Comparison of ENCODE assay signal across 8 cellular contexts in the genomic region with DNA sequence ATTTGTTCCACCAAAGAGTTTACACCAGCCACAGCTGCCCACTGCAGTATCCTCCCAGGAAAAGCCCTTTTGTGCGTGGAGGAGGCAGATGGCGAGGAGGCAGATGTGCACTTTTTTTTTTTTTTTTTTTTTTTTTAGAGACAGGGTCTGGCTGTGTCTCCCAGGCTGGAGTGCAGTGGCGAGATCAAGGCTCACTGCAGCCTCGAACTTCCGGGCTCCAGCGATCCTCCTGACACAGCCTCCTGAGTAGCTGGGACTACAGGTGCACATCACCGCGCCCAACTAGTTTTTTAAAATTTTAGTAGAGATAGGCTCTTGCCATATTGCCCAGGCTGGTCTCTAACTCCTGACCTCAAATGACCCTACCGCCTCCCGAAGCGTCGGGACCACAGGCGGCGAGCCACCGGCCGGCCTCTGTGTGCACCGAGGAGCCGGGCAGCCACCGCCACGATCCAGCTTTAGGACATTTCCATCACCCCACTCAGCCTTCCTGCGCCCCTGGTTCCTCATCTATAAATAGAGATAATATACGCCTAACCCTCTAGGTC. TPM values are rescaled to one million over a fixed set of nuclear protein-coding genes. Genes with fewer than 3 reads are reported as not detected.
DNase-seq lines count a peak whose midpoint lies in the region; ATAC-seq and TF ChIP-seq lines count a peak whose summit lies in the region.

No MANE protein-coding gene starts in this region.

- H3K4me3 ChIP-seq in iPS-11a (ENCODE audit: low read depth, low read length) (peak overlapping the region; percentile 85), stomach (peak overlapping the region; percentile 74 to 95 (median 90))

- peak overlapping the region; percentile 91 for H3K4me3 Mint-ChIP-seq in activated CD4-positive, alpha-beta memory T cell treated with anti-CD3 and anti-CD28 coated beads, Interleukin-2, amount 10 ng/mL, durations not matched to agents 7 days and 5 days

- POLR2A ChIA-PET in activated CD4-positive, alpha-beta memory T cell treated with anti-CD3 and anti-CD28 coated beads, Interleukin-2, amount 10 ng/mL, durations not matched to agents 7 days and 5 days (lab: Charles Lee), result interaction anchor here (0.6 to 2.6 kb wide), 10 partner anchors 8 to 699 kb away, joined by 3 to 11 read pairs (median 5); partner anchors contain the start of genes DPY19L3, NUDT19, RGS9BP and ZNF507

- TF ChIP-seq CTCF in stomach (IDR thresholded peaks at IDR 0.05), result no peak

- TF ChIP-seq POLR2A in stomach (IDR thresholded peaks at IDR 0.05), result no peak

- CTCF ChIA-PET in activated CD4-positive, alpha-beta memory T cell treated with anti-CD3 and anti-CD28 coated beads, Interleukin-2, amount 10 ng/mL, durations not matched to agents 7 days and 5 days (lab: Charles Lee), result interaction anchor here (0.6 to 1.1 kb wide), 3 partner anchors 10 to 1898 kb away, joined by 3 to 4 read pairs (median 3); partner anchors contain the start of gene NUDT19

- no peaks in the 10 kb centered on the region for H3K9me3 Mint-ChIP-seq in activated CD4-positive, alpha-beta memory T cell treated with anti-CD3 and anti-CD28 coated beads, Interleukin-2, amount 10 ng/mL, durations not matched to agents 7 days and 5 days

- ATAC-seq in HG03066 (IDR thresholded peaks at IDR 0.05; ENCODE audit: low read depth, unreplicated experiment), result peak; percentile 28

- DNase-seq in NCI-H524 (lab: John Stamatoyannopoulos, UW), result peak; percentile 47 to 67
- no peak for DNase-seq in NCI-H524 treated with DMSO at 0.1 percent for 48 hours (lab: John Stamatoyannopoulos, UW)
- no peak for DNase-seq in activated CD4-positive, alpha-beta memory T cell treated with anti-CD3 and anti-CD28 coated beads, Interleukin-2, amount 10 ng/mL, durations not matched to agents 7 days and 5 days
- no peak for DNase-seq in stomach
- DNase-seq in NAMALWA (ENCODE audit: low spot score), result no peak
- DNase-seq in hepatic stellate cell (ENCODE audit: low spot score), result no peak

- no peak for TF ChIP-seq EP300 in stomach (IDR thresholded peaks at IDR 0.05)

- H3K4me1 ChIP-seq in stomach, result peaks cover 11 to 27% (median 20%) of the 10 kb centered on the region in 4 donors

- H3K27me3 ChIP-seq in stomach, result no peaks in the 10 kb centered on the region

- H3K9me3 ChIP-seq in stomach, result no peaks in the 10 kb centered on the region

- WGBS in stomach, 5 donors, result 16 to 23% (median 18%) methylated on average over 20 to 22 of the region's 22 CpGs

- intact Hi-C loops in stomach (cut with DNase I; ENCODE audit: low total_unique reads), result no loop called here

- H3K4me1 Mint-ChIP-seq in activated CD4-positive, alpha-beta memory T cell treated with anti-CD3 and anti-CD28 coated beads, Interleukin-2, amount 10 ng/mL, durations not matched to agents 7 days and 5 days, result peaks cover 27% of the 10 kb centered on the region

- peaks cover 5% of the 10 kb centered on the region for H3K27me3 Mint-ChIP-seq in activated CD4-positive, alpha-beta memory T cell treated with anti-CD3 and anti-CD28 coated beads, Interleukin-2, amount 10 ng/mL, durations not matched to agents 7 days and 5 days

- peak overlapping the region; percentile 70 to 94 (median 88) for H3K27ac ChIP-seq in stomach

- peaks cover 0 to 15% (median 14%) of the 10 kb centered on the region in 4 donors for H3K36me3 ChIP-seq in stomach

- H3K27ac Mint-ChIP-seq in activated CD4-positive, alpha-beta memory T cell treated with anti-CD3 and anti-CD28 coated beads, Interleukin-2, amount 10 ng/mL, durations not matched to agents 7 days and 5 days, result peak overlapping the region; percentile 79

- H3K36me3 Mint-ChIP-seq in activated CD4-positive, alpha-beta memory T cell treated with anti-CD3 and anti-CD28 coated beads, Interleukin-2, amount 10 ng/mL, durations not matched to agents 7 days and 5 days (ENCODE audit: low read depth), result peaks cover 24% of the 10 kb centered on the region

RNA-seq across cellular contexts. Expression of gene PDCD5, which starts 0.6 kb away (rescaled TPM):
- total RNA-seq in activated CD4-positive, alpha-beta memory T cell treated with anti-CD3 and anti-CD28 coated beads, Interleukin-2, amount 10 ng/mL, durations not matched to agents 7 days and 5 days, result 100 to 1,000 TPM; 121 to 129 TPM
- 100 to 1,000 TPM in 2 of 5 donors, 10 to 100 TPM in 2, 1 to 10 TPM in 1; 4.6 to 162 (median 47.0) TPM for total RNA-seq in stomach
- 100 to 1,000 TPM in 2 of 3 donors, 10 to 100 TPM in 1; 79.1 to 182 (median 123) TPM for polyA plus RNA-seq in stomach

Comparison
In these comparisons a context has a peak if more than half of its experiments do, and no peak if none do; other contexts are left out.
1. DNase-seq: peak in NCI-H524 (2 of 2); none in NCI-H524 treated with DMSO at 0.1 percent for 48 hours (single experiment), activated CD4-positive, alpha-beta memory T cell treated with anti-CD3 and anti-CD28 coated beads, Interleukin-2, amount 10 ng/mL, durations not matched to agents 7 days and 5 days (single experiment), stomach (single experiment), NAMALWA (single experiment) and hepatic stellate cell (single experiment).